1 cellular context compared by ENCODE assay signal in the genomic region with DNA sequence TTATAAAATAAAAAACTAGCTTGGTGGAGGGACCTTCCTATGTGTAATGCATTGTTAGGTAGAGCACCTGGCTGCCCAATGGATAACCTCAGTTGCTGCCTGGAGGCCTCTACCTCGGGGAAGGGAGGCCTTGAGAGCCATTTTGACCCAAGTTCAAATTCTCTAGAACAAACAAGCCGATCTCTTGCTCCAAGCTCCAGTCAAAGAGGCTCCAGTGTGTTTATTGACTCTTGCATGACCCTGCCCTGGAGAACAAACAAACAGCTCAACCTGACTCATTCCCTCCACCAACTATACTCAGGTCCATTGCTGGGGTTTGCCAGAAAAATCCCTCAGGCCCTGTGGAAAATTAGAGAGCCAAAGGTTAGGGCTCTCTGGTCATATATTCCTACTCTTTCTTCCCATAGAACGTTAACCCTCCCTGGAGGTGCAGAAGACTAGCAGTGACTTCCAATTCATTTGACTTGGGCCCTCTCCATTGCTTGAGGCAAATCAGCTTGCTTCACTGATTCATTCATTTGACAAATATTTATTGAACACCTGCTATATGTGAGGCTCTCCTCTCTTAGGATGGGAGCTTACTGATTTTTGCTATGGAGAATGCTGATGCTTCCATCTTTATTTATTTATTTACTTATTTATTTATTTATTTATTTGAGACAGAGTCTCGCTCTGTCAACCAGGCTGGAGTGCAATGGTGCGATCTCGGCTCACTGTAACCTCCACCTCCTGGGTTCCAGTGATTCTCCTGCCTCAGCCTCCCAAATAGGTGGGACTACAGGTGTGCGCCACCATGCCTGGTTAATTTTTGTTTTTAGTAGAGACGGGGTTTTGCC.
A peak's percentile ranks its signal among the peaks of the same experiment; 100 is the strongest.
TF ChIP-seq lines count a peak whose summit lies in the region.

No MANE protein-coding gene starts in this region.

TF ChIP-seq in HepG2, 621 proteins besides CTCF, POLR2A, EP300 and RAD21 (continued from another document and continues in another):
- no peak for TF ChIP-seq ZNF407 (CRISPR knock-in tag; IDR thresholded peaks at IDR 0.05; ENCODE audit: not compliant biosample characterization)
- TF ChIP-seq CAMTA2 (CRISPR knock-in tag; IDR thresholded peaks at IDR 0.05; ENCODE audit: borderline replicate concordance): no peak
- TF ChIP-seq ZNF672 (CRISPR knock-in tag; IDR thresholded peaks at IDR 0.05): no peak
- TF ChIP-seq ZBTB21 (CRISPR knock-in tag; IDR thresholded peaks at IDR 0.05): no peak
- TF ChIP-seq ZBTB38 (CRISPR knock-in tag; IDR thresholded peaks at IDR 0.05): no peak
- TF ChIP-seq ELK4 (CRISPR knock-in tag; IDR thresholded peaks at IDR 0.05; ENCODE audit: borderline replicate concordance): no peak
- TF ChIP-seq HNF4A (CRISPR knock-in tag; IDR thresholded peaks at IDR 0.05): peak; percentile 78
- no peak for TF ChIP-seq NFIB (CRISPR knock-in tag; IDR thresholded peaks at IDR 0.05; ENCODE audit: borderline replicate concordance)
- peak; percentile 16; the same call in 1 of the 2 replicates for TF ChIP-seq KDM2A (CRISPR knock-in tag; IDR thresholded peaks at IDR 0.05; ENCODE audit: borderline replicate concordance, low read depth)
- TF ChIP-seq, protein P1, sequence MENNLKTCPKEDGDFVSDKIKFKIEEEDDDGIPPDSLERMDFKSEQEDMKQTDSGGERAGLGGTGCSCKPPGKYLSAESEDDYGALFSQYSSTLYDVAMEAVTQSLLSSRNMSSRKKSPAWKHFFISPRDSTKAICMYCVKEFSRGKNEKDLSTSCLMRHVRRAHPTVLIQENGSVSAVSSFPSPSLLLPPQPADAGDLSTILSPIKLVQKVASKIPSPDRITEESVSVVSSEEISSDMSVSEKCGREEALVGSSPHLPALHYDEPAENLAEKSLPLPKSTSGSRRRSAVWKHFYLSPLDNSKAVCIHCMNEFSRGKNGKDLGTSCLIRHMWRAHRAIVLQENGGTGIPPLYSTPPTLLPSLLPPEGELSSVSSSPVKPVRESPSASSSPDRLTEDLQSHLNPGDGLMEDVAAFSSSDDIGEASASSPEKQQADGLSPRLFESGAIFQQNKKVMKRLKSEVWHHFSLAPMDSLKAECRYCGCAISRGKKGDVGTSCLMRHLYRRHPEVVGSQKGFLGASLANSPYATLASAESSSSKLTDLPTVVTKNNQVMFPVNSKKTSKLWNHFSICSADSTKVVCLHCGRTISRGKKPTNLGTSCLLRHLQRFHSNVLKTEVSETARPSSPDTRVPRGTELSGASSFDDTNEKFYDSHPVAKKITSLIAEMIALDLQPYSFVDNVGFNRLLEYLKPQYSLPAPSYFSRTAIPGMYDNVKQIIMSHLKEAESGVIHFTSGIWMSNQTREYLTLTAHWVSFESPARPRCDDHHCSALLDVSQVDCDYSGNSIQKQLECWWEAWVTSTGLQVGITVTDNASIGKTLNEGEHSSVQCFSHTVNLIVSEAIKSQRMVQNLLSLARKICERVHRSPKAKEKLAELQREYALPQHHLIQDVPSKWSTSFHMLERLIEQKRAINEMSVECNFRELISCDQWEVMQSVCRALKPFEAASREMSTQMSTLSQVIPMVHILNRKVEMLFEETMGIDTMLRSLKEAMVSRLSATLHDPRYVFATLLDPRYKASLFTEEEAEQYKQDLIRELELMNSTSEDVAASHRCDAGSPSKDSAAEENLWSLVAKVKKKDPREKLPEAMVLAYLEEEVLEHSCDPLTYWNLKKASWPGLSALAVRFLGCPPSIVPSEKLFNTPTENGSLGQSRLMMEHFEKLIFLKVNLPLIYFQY (CRISPR knock-in tag; IDR thresholded peaks at IDR 0.05; ENCODE audit: borderline replicate concordance): peak; percentile 45; the same call in 1 of the 2 replicates
- peak; percentile 49; the same call in 1 of the 2 replicates for TF ChIP-seq GATAD1 (CRISPR knock-in tag; IDR thresholded peaks at IDR 0.05)
- no peak for TF ChIP-seq ZNF768 (CRISPR knock-in tag; IDR thresholded peaks at IDR 0.05)
- TF ChIP-seq MYC (CRISPR knock-in tag; IDR thresholded peaks at IDR 0.05; ENCODE audit: borderline replicate concordance): no peak
- 0 out of 2 replicates have a peak, but pooled peaks have one; percentile 43 for TF ChIP-seq ZNF264 (CRISPR knock-in tag; IDR thresholded peaks at IDR 0.05)
- peak; percentile 98 for TF ChIP-seq FOXO1 (CRISPR knock-in tag; IDR thresholded peaks at IDR 0.05)
- TF ChIP-seq ZNF75D (CRISPR knock-in tag; IDR thresholded peaks at IDR 0.05; ENCODE audit: borderline replicate concordance): no peak
- TF ChIP-seq LCORL (IDR thresholded peaks at IDR 0.05): no peak
- peak; percentile 91; the same call in 1 of the 2 replicates for TF ChIP-seq LCORL (CRISPR knock-in tag; IDR thresholded peaks at IDR 0.05)
- TF ChIP-seq BORCS8-MEF2B (CRISPR knock-in tag; IDR thresholded peaks at IDR 0.05): peak; percentile 56
- TF ChIP-seq HES4 (CRISPR knock-in tag; IDR thresholded peaks at IDR 0.05; ENCODE audit: borderline replicate concordance): no peak
- peak; percentile 43; the same call in 1 of the 2 replicates for TF ChIP-seq ZBTB37 (CRISPR knock-in tag; IDR thresholded peaks at IDR 0.05)
- TF ChIP-seq ZNF547 (CRISPR knock-in tag; IDR thresholded peaks at IDR 0.05): no peak
- TF ChIP-seq MLLT10 (CRISPR knock-in tag; IDR thresholded peaks at IDR 0.05): no peak
- TF ChIP-seq RCOR2 (CRISPR knock-in tag; IDR thresholded peaks at IDR 0.05): peak; percentile 77; the same call in 1 of the 2 replicates
- no peak for TF ChIP-seq NFATC3 (CRISPR knock-in tag; IDR thresholded peaks at IDR 0.05)
- TF ChIP-seq MTA1 (CRISPR knock-in tag; IDR thresholded peaks at IDR 0.05; ENCODE audit: borderline replicate concordance): no peak; the same call in 1 of the 2 replicates
- no peak for TF ChIP-seq SAFB2 (CRISPR knock-in tag; IDR thresholded peaks at IDR 0.05; ENCODE audit: borderline replicate concordance, low read depth)
- no peak for TF ChIP-seq NFE2L1 (CRISPR knock-in tag; IDR thresholded peaks at IDR 0.05; ENCODE audit: borderline replicate concordance)
- TF ChIP-seq, protein P2, sequence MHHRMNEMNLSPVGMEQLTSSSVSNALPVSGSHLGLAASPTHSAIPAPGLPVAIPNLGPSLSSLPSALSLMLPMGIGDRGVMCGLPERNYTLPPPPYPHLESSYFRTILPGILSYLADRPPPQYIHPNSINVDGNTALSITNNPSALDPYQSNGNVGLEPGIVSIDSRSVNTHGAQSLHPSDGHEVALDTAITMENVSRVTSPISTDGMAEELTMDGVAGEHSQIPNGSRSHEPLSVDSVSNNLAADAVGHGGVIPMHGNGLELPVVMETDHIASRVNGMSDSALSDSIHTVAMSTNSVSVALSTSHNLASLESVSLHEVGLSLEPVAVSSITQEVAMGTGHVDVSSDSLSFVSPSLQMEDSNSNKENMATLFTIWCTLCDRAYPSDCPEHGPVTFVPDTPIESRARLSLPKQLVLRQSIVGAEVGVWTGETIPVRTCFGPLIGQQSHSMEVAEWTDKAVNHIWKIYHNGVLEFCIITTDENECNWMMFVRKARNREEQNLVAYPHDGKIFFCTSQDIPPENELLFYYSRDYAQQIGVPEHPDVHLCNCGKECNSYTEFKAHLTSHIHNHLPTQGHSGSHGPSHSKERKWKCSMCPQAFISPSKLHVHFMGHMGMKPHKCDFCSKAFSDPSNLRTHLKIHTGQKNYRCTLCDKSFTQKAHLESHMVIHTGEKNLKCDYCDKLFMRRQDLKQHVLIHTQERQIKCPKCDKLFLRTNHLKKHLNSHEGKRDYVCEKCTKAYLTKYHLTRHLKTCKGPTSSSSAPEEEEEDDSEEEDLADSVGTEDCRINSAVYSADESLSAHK (CRISPR knock-in tag; IDR thresholded peaks at IDR 0.05; ENCODE audit: borderline replicate concordance): no peak
- no peak for TF ChIP-seq GTF3A (CRISPR knock-in tag; conservative IDR thresholded peaks at IDR 0.05)
- TF ChIP-seq ZFAT (CRISPR knock-in tag; conservative IDR thresholded peaks at IDR 0.05): no peak
- TF ChIP-seq, protein P3, sequence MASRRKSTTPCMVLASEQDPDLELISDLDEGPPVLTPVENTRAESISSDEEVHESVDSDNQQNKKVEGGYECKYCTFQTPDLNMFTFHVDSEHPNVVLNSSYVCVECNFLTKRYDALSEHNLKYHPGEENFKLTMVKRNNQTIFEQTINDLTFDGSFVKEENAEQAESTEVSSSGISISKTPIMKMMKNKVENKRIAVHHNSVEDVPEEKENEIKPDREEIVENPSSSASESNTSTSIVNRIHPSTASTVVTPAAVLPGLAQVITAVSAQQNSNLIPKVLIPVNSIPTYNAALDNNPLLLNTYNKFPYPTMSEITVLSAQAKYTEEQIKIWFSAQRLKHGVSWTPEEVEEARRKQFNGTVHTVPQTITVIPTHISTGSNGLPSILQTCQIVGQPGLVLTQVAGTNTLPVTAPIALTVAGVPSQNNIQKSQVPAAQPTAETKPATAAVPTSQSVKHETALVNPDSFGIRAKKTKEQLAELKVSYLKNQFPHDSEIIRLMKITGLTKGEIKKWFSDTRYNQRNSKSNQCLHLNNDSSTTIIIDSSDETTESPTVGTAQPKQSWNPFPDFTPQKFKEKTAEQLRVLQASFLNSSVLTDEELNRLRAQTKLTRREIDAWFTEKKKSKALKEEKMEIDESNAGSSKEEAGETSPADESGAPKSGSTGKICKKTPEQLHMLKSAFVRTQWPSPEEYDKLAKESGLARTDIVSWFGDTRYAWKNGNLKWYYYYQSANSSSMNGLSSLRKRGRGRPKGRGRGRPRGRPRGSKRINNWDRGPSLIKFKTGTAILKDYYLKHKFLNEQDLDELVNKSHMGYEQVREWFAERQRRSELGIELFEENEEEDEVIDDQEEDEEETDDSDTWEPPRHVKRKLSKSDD (CRISPR knock-in tag; IDR thresholded peaks at IDR 0.05; ENCODE audit: low read depth): no peak
- no peak for TF ChIP-seq ZFP36 (IDR thresholded peaks at IDR 0.05; ENCODE audit: borderline replicate concordance, low read depth, low read length, partially characterized antibody)
- TF ChIP-seq SATB2 (CRISPR knock-in tag; IDR thresholded peaks at IDR 0.05): no peak
